In the genomic region with DNA sequence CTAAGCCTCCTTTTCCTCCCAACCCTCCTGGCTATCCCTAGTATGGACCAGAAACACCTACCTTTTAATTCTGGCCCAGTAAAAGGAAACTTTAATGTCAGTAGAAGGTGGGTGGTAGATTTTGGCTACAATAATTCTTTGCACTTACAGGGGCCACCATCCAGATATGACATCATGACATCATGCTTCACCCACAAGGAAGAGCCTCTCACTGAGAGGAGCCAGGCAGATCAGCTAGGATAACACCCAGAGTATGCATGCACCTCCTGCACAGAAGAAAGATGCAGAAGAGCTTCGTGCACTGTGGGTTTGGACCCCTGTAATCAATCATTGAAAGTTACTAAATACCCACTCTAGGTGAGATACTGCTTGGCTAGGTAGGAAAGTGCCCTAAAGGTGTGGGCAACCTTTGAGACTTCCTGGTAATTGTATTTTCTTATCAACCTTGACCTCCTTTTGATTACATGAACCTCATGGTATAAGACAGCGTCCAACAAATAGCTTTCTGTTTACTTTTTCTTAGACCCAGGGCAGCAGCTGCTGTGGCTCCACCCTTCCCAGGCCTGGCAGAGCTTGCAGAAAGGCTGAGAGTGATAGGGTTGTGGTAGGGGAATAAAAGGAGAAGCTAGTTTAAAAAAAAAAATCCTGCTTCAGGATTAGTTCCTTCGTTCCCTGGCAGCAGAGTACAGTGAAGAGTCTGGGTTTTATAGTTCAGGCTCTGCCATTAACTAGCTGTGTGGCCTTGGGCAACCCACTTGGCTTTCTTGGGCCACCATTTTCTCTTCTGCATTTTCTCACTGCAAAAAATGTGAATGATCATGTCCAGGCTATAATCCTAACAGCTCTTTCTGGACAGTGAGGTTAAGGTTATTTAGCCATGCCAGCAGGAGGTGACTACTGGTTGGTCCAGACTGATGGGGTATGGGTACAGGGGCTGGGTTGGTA, we compare ENCODE assay signal across 8 cellular contexts. TPM values are rescaled to one million over a fixed set of nuclear protein-coding genes. Genes with fewer than 3 reads are reported as not detected.
DNase-seq lines count a peak whose midpoint lies in the region; ATAC-seq and TF ChIP-seq lines count a peak whose summit lies in the region.

No MANE protein-coding gene starts in this region.

- H3K4me1 Mint-ChIP-seq in CD14-positive monocyte: peaks cover 91% of the 10 kb centered on the region
- peaks cover 78% of the 10 kb centered on the region for H3K4me1 Mint-ChIP-seq in activated naive CD8-positive, alpha-beta T cell (ENCODE audit: low read depth)

- H3K4me1 ChIP-seq in MM.1S (ENCODE audit: low read length): peaks cover 44% of the 10 kb centered on the region
- H3K4me1 ChIP-seq in mucosa of stomach (ENCODE audit: control insufficient read depth, insufficient read depth, low read length): peaks cover 82% of the 10 kb centered on the region

- no peak overlapping the region for H2AFZ ChIP-seq in MM.1S (ENCODE audit: low read length)

- H4K20me1 ChIP-seq in MM.1S (ENCODE audit: insufficient read depth, low read length): no peaks in the 10 kb centered on the region

- H3K4me2 ChIP-seq in MM.1S (ENCODE audit: low read depth, low read length): peak overlapping the region; percentile 87

- H3K9me3 ChIP-seq in MM.1S (replicated peaks; ENCODE audit: insufficient read depth, low read length) (no peaks in the 10 kb centered on the region), mucosa of stomach (ENCODE audit: control insufficient read depth, low read length) (no peaks in the 10 kb centered on the region)

- peaks cover 33 to 54% of the 10 kb centered on the region in 2 donors for H3K36me3 Mint-ChIP-seq in CD14-positive monocyte
- H3K36me3 Mint-ChIP-seq in activated naive CD8-positive, alpha-beta T cell: peaks cover 34% of the 10 kb centered on the region

- H3K9me3 Mint-ChIP-seq in CD14-positive monocyte: peaks cover 0 to 2% (median 0%) of the 10 kb centered on the region in 7 donors
- no peaks in the 10 kb centered on the region for H3K9me3 Mint-ChIP-seq in activated naive CD8-positive, alpha-beta T cell (ENCODE audit: low read depth)

- peaks cover 0 to 3% (median 0%) of the 10 kb centered on the region in 3 donors for H3K27me3 Mint-ChIP-seq in CD14-positive monocyte (ENCODE audit: low read depth in 3 of 3)
- H3K27me3 Mint-ChIP-seq in activated naive CD8-positive, alpha-beta T cell: no peaks in the 10 kb centered on the region

- H3K9ac ChIP-seq in MM.1S (ENCODE audit: low read length) (peak overlapping the region; percentile 81; the same call in 1 of the 2 replicates), mucosa of stomach (ENCODE audit: low read length) (peak overlapping the region; percentile 55)

- TF ChIP-seq CTCF in CD14-positive monocyte (IDR thresholded peaks at IDR 0.05) (no peak), MM.1S (IDR thresholded peaks at IDR 0.05; ENCODE audit: low read length) (no peak)

- H3K36me3 ChIP-seq in MM.1S (replicated peaks; ENCODE audit: insufficient read depth, low read length) (0 out of 2 replicates have a peak, but pooled peaks cover under 1% of the 10 kb centered on the region), mucosa of stomach (ENCODE audit: control insufficient read depth, insufficient read depth, low read length) (no peaks in the 10 kb centered on the region)

- peak overlapping the region; percentile 62 to 71 for H3K4me3 Mint-ChIP-seq in CD14-positive monocyte
- peak overlapping the region; percentile 96 for H3K4me3 Mint-ChIP-seq in activated naive CD8-positive, alpha-beta T cell

- H3K79me2 ChIP-seq in MM.1S (ENCODE audit: low read length): peaks cover 94% of the 10 kb centered on the region

- peak overlapping the region; percentile 93; the same call in 1 of the 2 replicates for H3K27ac ChIP-seq in MM.1S (ENCODE audit: low read length)

- intact Hi-C loops in CD14-positive monocyte (cut with micrococcal nuclease): loop anchor here in 1 of 2 donors (5.0 to 10.0 kb wide), 2 partner anchors 33 to 166 kb away; a partner anchor contains a TSS

- H3K27ac Mint-ChIP-seq in CD14-positive monocyte: peak overlapping the region; percentile 80 to 95 (median 87)
- H3K27ac Mint-ChIP-seq in activated naive CD8-positive, alpha-beta T cell: peak overlapping the region; percentile 99

- no peak for DNase-seq in CD14-positive monocyte (ENCODE audit: low spot score)
- peak; percentile 26 for DNase-seq in MM.1S
- DNase-seq in GM19240 (ENCODE audit: insufficient read length, low spot score): no peak
- no peak for DNase-seq in stimulated activated CD4-positive, alpha-beta T cell treated with anti-CD3 and anti-CD28 coated beads, Interleukin-4, amount 100 ng/mL, for 4 hours
- DNase-seq in stimulated activated naive CD4-positive, alpha-beta T cell (lab: John Stamatoyannopoulos, UW): no peak

- H3K4me3 ChIP-seq in MM.1S (ENCODE audit: low read length) (peak overlapping the region; percentile 68; the same call in 1 of the 2 replicates), mucosa of stomach (ENCODE audit: low read length) (peak overlapping the region; percentile 27)

- no peak for ATAC-seq in HG03469 (IDR thresholded peaks at IDR 0.05; ENCODE audit: unreplicated experiment)

- peaks cover 51% of the 10 kb centered on the region for H3F3A ChIP-seq in MM.1S (ENCODE audit: insufficient read depth, low read length)

- H3K27me3 ChIP-seq in MM.1S (replicated peaks; ENCODE audit: insufficient read depth, low read length) (no peaks in the 10 kb centered on the region), mucosa of stomach (ENCODE audit: control insufficient read depth, insufficient read depth, low read length) (no peaks in the 10 kb centered on the region)

- no peaks in the 10 kb centered on the region for H3K9me2 ChIP-seq in MM.1S (replicated peaks; ENCODE audit: insufficient read depth, low read length)

RNA-seq across cellular contexts. Expression of a gene that starts 6.2 kb away (rescaled TPM):
- 1 to 10 TPM; 1.4 to 3.8 TPM for polyA plus RNA-seq in CD14-positive monocyte

RNA-seq across cellular contexts. Expression of a gene that starts 48.8 kb away (rescaled TPM):
- not detected for polyA plus RNA-seq in CD14-positive monocyte
